In genomic region chr9:297104-297794, GRCh38 we compare ENCODE assay signal across 8 cellular contexts.
DNase-seq lines count a peak whose midpoint lies in the region; ATAC-seq and TF ChIP-seq lines count a peak whose summit lies in the region.

No MANE protein-coding gene starts in this region.

- H3K4me3 Mint-ChIP-seq in activated naive CD4-positive, alpha-beta T cell treated with anti-CD3 and anti-CD28 coated beads, Interleukin-2, amount 50 U/mL, for 24 hours, result no peak overlapping the region

- H3K27ac ChIP-seq in esophagus squamous epithelium (peak overlapping the region; percentile 29 to 61 (median 54)), thymus (ENCODE audit: low read depth) (peak overlapping the region; percentile 31), A673 (ENCODE audit: low read depth, low read length, poor library complexity, severe bottlenecking) (no peak overlapping the region)

- CTCF ChIA-PET in A673 (lab: Charles Lee), result no interaction called here

- 25 to 28% methylated on average over 6 of the region's 6 CpGs for WGBS in esophagus squamous epithelium, 2 donors
- WGBS in thymus, result 42% methylated on average over 6 of the region's 6 CpGs

- POLR2A ChIA-PET in A673 (lab: Charles Lee; ENCODE audit: low non-redundant PET), result no interaction called here

- H3K36me3 ChIP-seq in esophagus squamous epithelium (no peaks in the 10 kb centered on the region), thymus (ENCODE audit: control insufficient read depth, insufficient read depth) (peaks cover 30% of the 10 kb centered on the region), A673 (ENCODE audit: insufficient read depth, low read length, poor library complexity, severe bottlenecking) (no peaks in the 10 kb centered on the region)

- no TSS peak for BruUV-seq in A673 (replicated peaks; lab: Mats Ljungman, UMichigan)

- peak; percentile 90 for ATAC-seq in HG02852 (IDR thresholded peaks at IDR 0.05; ENCODE audit: unreplicated experiment)

- H3K27ac Mint-ChIP-seq in activated naive CD4-positive, alpha-beta T cell treated with anti-CD3 and anti-CD28 coated beads, Interleukin-2, amount 50 U/mL, for 24 hours, result peak overlapping the region; percentile 86

- H3K27me3 ChIP-seq in esophagus squamous epithelium (no peaks in the 10 kb centered on the region), thymus (ENCODE audit: control insufficient read depth, insufficient read depth) (no peaks in the 10 kb centered on the region), A673 (replicated peaks; ENCODE audit: insufficient read depth, low read depth, low read length, poor library complexity) (peaks cover 24% of the 10 kb centered on the region)

- no peaks in the 10 kb centered on the region for H3K9me3 Mint-ChIP-seq in activated naive CD4-positive, alpha-beta T cell treated with anti-CD3 and anti-CD28 coated beads, Interleukin-2, amount 50 U/mL, for 24 hours

- no peak for TF ChIP-seq POLR2A in esophagus squamous epithelium (IDR thresholded peaks at IDR 0.05)

- peaks cover 31% of the 10 kb centered on the region for H3K36me3 Mint-ChIP-seq in activated naive CD4-positive, alpha-beta T cell treated with anti-CD3 and anti-CD28 coated beads, Interleukin-2, amount 50 U/mL, for 24 hours

- intact Hi-C loops in esophagus squamous epithelium (cut with DNase I) (no loop called here), A673 (cut with micrococcal nuclease; ENCODE audit: unreplicated experiment) (no loop called here)

- H3K9me3 ChIP-seq in esophagus squamous epithelium, result no peaks in the 10 kb centered on the region
- no peaks in the 10 kb centered on the region for H3K9me3 ChIP-seq in thymus (ENCODE audit: control insufficient read depth)
- no peaks in the 10 kb centered on the region for H3K9me3 ChIP-seq in A673 (ENCODE audit: low read depth, low read length, poor library complexity, severe bottlenecking)

- H3K4me1 Mint-ChIP-seq in activated naive CD4-positive, alpha-beta T cell treated with anti-CD3 and anti-CD28 coated beads, Interleukin-2, amount 50 U/mL, for 24 hours, result peaks cover 57% of the 10 kb centered on the region

- no peaks in the 10 kb centered on the region for H3K27me3 Mint-ChIP-seq in activated naive CD4-positive, alpha-beta T cell treated with anti-CD3 and anti-CD28 coated beads, Interleukin-2, amount 50 U/mL, for 24 hours

- TF ChIP-seq CTCF in esophagus squamous epithelium (IDR thresholded peaks at IDR 0.05) (no peak), A673 (conservative IDR thresholded peaks at IDR 0.05; ENCODE audit: low read depth, low read length) (no peak)

- no peak for DNase-seq in activated naive CD4-positive, alpha-beta T cell treated with anti-CD3 and anti-CD28 coated beads, Interleukin-2, amount 50 U/mL, for 16 hours
- DNase-seq in NOMO-1 treated with DMSO at 0.1 percent for 48 hours (lab: John Stamatoyannopoulos, UW; ENCODE audit: unreplicated experiment) (peak; percentile 86), esophagus squamous epithelium (lab: John Stamatoyannopoulos, UW) (no peak), NCI-H510A treated with DMSO at 0.1 percent for 48 hours (lab: John Stamatoyannopoulos, UW) (no peak), A673 (ENCODE audit: low spot score) (no peak)

- no peak overlapping the region for H3K4me3 ChIP-seq in esophagus squamous epithelium
- no peak overlapping the region for H3K4me3 ChIP-seq in thymus (ENCODE audit: low read length)
- no peak overlapping the region for H3K4me3 ChIP-seq in A673 (ENCODE audit: low read depth, low read length, poor library complexity, severe bottlenecking)

- H3K4me1 ChIP-seq in esophagus squamous epithelium (peaks cover 12 to 18% (median 17%) of the 10 kb centered on the region in 3 donors), thymus (ENCODE audit: control insufficient read depth, insufficient read depth, low read length) (no peaks in the 10 kb centered on the region), A673 (ENCODE audit: insufficient read depth, low read length, poor library complexity, severe bottlenecking) (no peaks in the 10 kb centered on the region)
